ENCODE assay signal across 24 cellular contexts in the genomic region with DNA sequence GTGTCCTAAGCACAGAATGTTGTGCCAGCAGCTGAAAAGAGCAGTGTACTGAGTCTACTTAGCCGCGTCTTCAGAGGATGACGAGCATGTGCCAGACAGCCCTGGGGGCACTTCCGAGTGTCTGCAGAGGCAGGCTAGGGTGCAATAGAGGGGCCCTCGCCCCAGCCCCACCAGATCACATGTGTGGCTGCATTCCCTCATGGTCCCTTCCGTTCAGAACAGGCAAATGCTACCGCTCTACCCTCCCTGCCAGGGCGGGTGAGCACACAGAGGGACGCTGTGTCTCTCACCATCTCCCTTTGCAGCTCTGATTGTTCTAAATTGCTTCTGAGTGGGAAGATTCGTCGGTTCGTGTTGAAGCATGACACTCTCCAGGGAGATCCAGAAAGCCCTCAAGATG.
"Had no signal": no experiment of that assay in that cellular context is flagged by ENCODE, and none has a peak within 500 bp of the region (broad histone marks: within the 10 kb centered on the region; RNA-seq: fewer than 3 reads in every experiment).

No MANE protein-coding gene starts in this region.

- H3K27me3 Mint-ChIP-seq: dendritic cell treated with granulocyte-macrophage colony-stimulating factor and Interleukin-4, amounts not matched to agents 40 ng/mL and 50 ng/mL, for 4 days had no signal

- H3K4me1 ChIP-seq: adrenal gland, prostate gland, right lobe of liver, upper lobe of left lung had no signal

- ATAC-seq: activated naive CD4-positive, alpha-beta T cell treated with anti-CD3 and anti-CD28 coated beads, Interleukin-2, amount 50 U/mL, for 72 hours; right lobe of liver; stimulated activated effector memory CD8-positive, alpha-beta T cell treated with anti-CD3 and anti-CD28 coated beads, Interleukin-12 subunit alpha, Interleukin-12 subunit beta, amount 100 ng/mL, for 72 hours had no signal

- FAIRE-seq: bronchial epithelial cell, frontal cortex, small intestine had no signal

- H3K4me1 Mint-ChIP-seq: nephron; stimulated activated effector memory CD8-positive, alpha-beta T cell treated with anti-CD3 and anti-CD28 coated beads, Interleukin-12 subunit alpha, Interleukin-12 subunit beta, amount 100 ng/mL, for 72 hours had no signal

- H3K36me3 Mint-ChIP-seq: activated naive CD4-positive, alpha-beta T cell treated with anti-CD3 and anti-CD28 coated beads, Interleukin-2, amount 50 U/mL, for 72 hours had no signal

- H3K27ac Mint-ChIP-seq: activated naive CD4-positive, alpha-beta T cell treated with anti-CD3 and anti-CD28 coated beads, Interleukin-2, amount 50 U/mL, for 72 hours; activated T-helper 1 cell treated with anti-CD3 and anti-CD28 coated beads, Interleukin-12 subunit alpha, Interleukin-12 subunit beta, Interleukin-2, Interleukin-4 antibody, amounts not matched to agents 30 ng/mL and 10 ng/mL and 1 ng/mL, durations not matched to agents 14 hours and 24 hours and 36 hours; dendritic cell treated with granulocyte-macrophage colony-stimulating factor and Interleukin-4, amounts not matched to agents 40 ng/mL and 50 ng/mL, for 4 days; stimulated activated effector memory CD8-positive, alpha-beta T cell treated with anti-CD3 and anti-CD28 coated beads, Interleukin-12 subunit alpha, Interleukin-12 subunit beta, amount 100 ng/mL, for 72 hours had no signal

- H3K27me3 ChIP-seq: adrenal gland, right lobe of liver, upper lobe of left lung had no signal

- H3K27ac ChIP-seq: adrenal gland, epithelial cell of prostate, left ventricle myocardium inferior, prostate gland, right lobe of liver, thoracic aorta, upper lobe of left lung had no signal

- H3K9me3 ChIP-seq: adrenal gland, left ventricle myocardium inferior, prostate gland, right lobe of liver, thoracic aorta, upper lobe of left lung had no signal

- H3K4me3 ChIP-seq: adrenal gland, left ventricle myocardium inferior, prostate gland, right lobe of liver, thoracic aorta, upper lobe of left lung had no signal

- H3K9me3 Mint-ChIP-seq: activated naive CD4-positive, alpha-beta T cell treated with anti-CD3 and anti-CD28 coated beads, Interleukin-2, amount 50 U/mL, for 72 hours; activated T-helper 1 cell treated with anti-CD3 and anti-CD28 coated beads, Interleukin-12 subunit alpha, Interleukin-12 subunit beta, Interleukin-2, Interleukin-4 antibody, amounts not matched to agents 30 ng/mL and 10 ng/mL and 1 ng/mL, durations not matched to agents 14 hours and 24 hours and 36 hours; dendritic cell treated with granulocyte-macrophage colony-stimulating factor and Interleukin-4, amounts not matched to agents 40 ng/mL and 50 ng/mL, for 4 days; nephron; stimulated activated effector memory CD8-positive, alpha-beta T cell treated with anti-CD3 and anti-CD28 coated beads, Interleukin-12 subunit alpha, Interleukin-12 subunit beta, amount 100 ng/mL, for 72 hours had no signal

- DNase-seq: activated CD4-positive, CD25-positive, alpha-beta regulatory T cell treated with anti-CD3 and anti-CD28 coated beads, Interleukin-2, amount 50 U/mL, for 72 hours; activated gamma-delta T cell treated with Interleukin-2 at 50 U/mL for 16 hours; activated T-cell treated with anti-CD3 and anti-CD28 coated beads for 4 hours; effector memory CD4-positive, alpha-beta T cell; left ventricle myocardium inferior; mammary epithelial cell; midbrain; right lobe of liver; small intestine; stimulated activated CD4-positive, alpha-beta T cell treated with anti-CD3 and anti-CD28 coated beads, Interleukin-15, amount 100 ng/mL, for 24 hours; stimulated activated CD4-positive, alpha-beta T cell treated with anti-CD3 and anti-CD28 coated beads, Interleukin-4, amount 100 ng/mL, for 1 hour; T-helper 1 cell; upper lobe of left lung had no signal

- H3K36me3 ChIP-seq: adrenal gland, prostate gland had no signal

- H3K4me3 Mint-ChIP-seq: activated T-helper 1 cell treated with anti-CD3 and anti-CD28 coated beads, Interleukin-12 subunit alpha, Interleukin-12 subunit beta, Interleukin-2, Interleukin-4 antibody, amounts not matched to agents 30 ng/mL and 10 ng/mL and 1 ng/mL, durations not matched to agents 14 hours and 24 hours and 36 hours; dendritic cell treated with granulocyte-macrophage colony-stimulating factor and Interleukin-4, amounts not matched to agents 40 ng/mL and 50 ng/mL, for 4 days; nephron; stimulated activated effector memory CD8-positive, alpha-beta T cell treated with anti-CD3 and anti-CD28 coated beads, Interleukin-12 subunit alpha, Interleukin-12 subunit beta, amount 100 ng/mL, for 72 hours had no signal
